8 cellular contexts compared by ENCODE assay signal in genomic region chr19:39479916-39480315, GRCh38. TPM values are rescaled to one million over a fixed set of nuclear protein-coding genes. Genes with fewer than 3 reads are reported as not detected.
DNase-seq lines count a peak whose midpoint lies in the region; ATAC-seq and TF ChIP-seq lines count a peak whose summit lies in the region.

No MANE protein-coding gene starts in this region.

- TF ChIP-seq POLR2A in HCT116 (IDR thresholded peaks at IDR 0.05; ENCODE audit: borderline replicate concordance, extremely low read depth, insufficient read depth, insufficient read length), result no peak
- TF ChIP-seq POLR2A in sigmoid colon (IDR thresholded peaks at IDR 0.05), result no peak

- RAD21 ChIA-PET in HCT116 (lab: Charles Lee; ENCODE audit: low non-redundant PET in 1 of 2, low total read pairs in 2 of 2, uncharacterized antibody in 2 of 2, unreplicated experiment in 2 of 2), result interaction anchor here in 1 of 2 experiments (0.6 kb wide), 1 partner anchor 40 kb away, joined by 4 read pairs; no protein-coding TSS in a partner anchor

- H3K9ac ChIP-seq in HCT116 (ENCODE audit: low read length), result peak overlapping the region; percentile 100

- H3K27me3 ChIP-seq in HCT116 (ENCODE audit: insufficient read depth, low read length), result no peaks in the 10 kb centered on the region
- no peaks in the 10 kb centered on the region for H3K27me3 ChIP-seq in sigmoid colon

- intact Hi-C loops in HCT116 (cut with micrococcal nuclease), result no loop called here
- intact Hi-C loops in sigmoid colon (cut with DNase I), result loop anchor here (2.0 to 5.0 kb wide), 3 partner anchors 35 to 88 kb away; partner anchors contain the start of genes EID2B, MED29, PAF1 and SUPT5H

- no peaks in the 10 kb centered on the region for H4K20me1 ChIP-seq in HCT116 (ENCODE audit: insufficient read depth)

- ATAC-seq in HCT116 (no peak), GM18867 (IDR thresholded peaks at IDR 0.05; ENCODE audit: unreplicated experiment) (no peak), GM19324 (IDR thresholded peaks at IDR 0.05; ENCODE audit: low FRiP score, unreplicated experiment) (no peak), HG03460 (IDR thresholded peaks at IDR 0.05; ENCODE audit: unreplicated experiment) (no peak)

- no peak overlapping the region for H2AFZ ChIP-seq in HCT116 (ENCODE audit: low read depth, low read length, poor library complexity, severe bottlenecking)

- DNase-seq in HCT116 (ENCODE audit: low read depth, low spot score), result no peak
- no peak for DNase-seq in RWPE1 (ENCODE audit: low spot score)
- no peak for DNase-seq in epithelial cell of proximal tubule (ENCODE audit: low read depth)
- DNase-seq in sigmoid colon, result no peak
- no peak for DNase-seq in kidney glomerular epithelial cell (lab: John Stamatoyannopoulos, UW)

- H3K79me2 ChIP-seq in HCT116 (ENCODE audit: insufficient read depth, low read length), result peaks cover 41% of the 10 kb centered on the region

- CTCF ChIA-PET in HCT116 (lab: Charles Lee) (no interaction called here), RWPE1 (lab: Yijun Ruan, JAX) (no interaction called here)

- BruUV-seq in HCT116 (replicated peaks; lab: Mats Ljungman, UMichigan), result no TSS peak

- 53 to 69% methylated on average over 10 of the region's 10 CpGs for WGBS in sigmoid colon, 2 donors

- TF ChIP-seq RAD21 in HCT116 (IDR thresholded peaks at IDR 0.05; ENCODE audit: low read depth), result no peak

- POLR2A ChIA-PET in HCT116 (lab: Charles Lee) (interaction anchor here (0.7 to 1.0 kb wide), 2 partner anchors 35 to 44 kb away, joined by 3 to 7 read pairs; partner anchors contain the start of genes RPS16 and SUPT5H), RWPE1 (lab: Yijun Ruan, JAX; ENCODE audit: low non-redundant PET) (no interaction called here)

- H3K36me3 ChIP-seq in HCT116 (ENCODE audit: control insufficient read depth in 1 of 2, insufficient read depth in 2 of 2, low read length in 2 of 2) (peaks cover 20 to 26% of the 10 kb centered on the region in 2 experiments; a peak in 3 of 4 replicates), sigmoid colon (peaks cover under 1 to 31% (median 17%) of the 10 kb centered on the region in 4 donors)

- no peaks in the 10 kb centered on the region for H3K9me2 ChIP-seq in HCT116 (ENCODE audit: insufficient read depth)

- H3K27ac ChIP-seq in HCT116 (ENCODE audit: low read depth, low read length) (peak overlapping the region; percentile 87; the same call in 1 of the 2 replicates), RWPE1 (peak overlapping the region; percentile 78), sigmoid colon (peak overlapping the region; percentile 81 to 86 (median 84))

- no peak for TF ChIP-seq EP300 in sigmoid colon (IDR thresholded peaks at IDR 0.05)

- peak overlapping the region; percentile 99 for H3K4me2 ChIP-seq in HCT116 (ENCODE audit: low read length)

- H3K4me3 ChIP-seq in HCT116 (replicated peaks in 1 of 2; ENCODE audit: low read depth in 1 of 2, low read length in 2 of 2) (peak overlapping the region; percentile 99 to 100), epithelial cell of proximal tubule (ENCODE audit: low read depth, low read length) (peak overlapping the region; percentile 75), sigmoid colon (peak overlapping the region; percentile 81 to 96 (median 93))

- TF ChIP-seq CTCF in HCT116 (IDR thresholded peaks at IDR 0.05 in 2 of 3, conservative IDR thresholded peaks at IDR 0.05 in 1 of 3; ENCODE audit: borderline replicate concordance in 1 of 3, insufficient read depth in 1 of 3, low read depth in 2 of 3, low read length in 2 of 3) (no peak), RWPE1 (conservative IDR thresholded peaks at IDR 0.05; ENCODE audit: low read depth) (no peak), epithelial cell of proximal tubule (conservative IDR thresholded peaks at IDR 0.05; ENCODE audit: low read depth, low read length) (no peak), sigmoid colon (IDR thresholded peaks at IDR 0.05) (no peak)

- H3K9me3 ChIP-seq in HCT116 (ENCODE audit: control insufficient read depth in 1 of 2, insufficient read depth in 1 of 2, low read depth in 1 of 2, low read length in 2 of 2) (no peaks in the 10 kb centered on the region), sigmoid colon (no peaks in the 10 kb centered on the region)

- H3K4me1 ChIP-seq in HCT116 (ENCODE audit: control insufficient read depth in 1 of 2, insufficient read depth in 2 of 2, low read length in 2 of 2) (peaks cover 6 to 16% of the 10 kb centered on the region in 2 experiments), sigmoid colon (peaks cover 0 to 21% (median 19%) of the 10 kb centered on the region in 4 donors)

TF ChIP-seq in HCT116, 20 proteins besides CTCF, POLR2A, EP300 and RAD21 (continues in another document):
- TF ChIP-seq POLR2AphosphoS5 (IDR thresholded peaks at IDR 0.05; ENCODE audit: low read depth, low read length), result no peak
- TF ChIP-seq YY1 (IDR thresholded peaks at IDR 0.05; ENCODE audit: extremely low read depth, insufficient replicate concordance, low read depth, low read length), result no peak
- TF ChIP-seq EGR1 (IDR thresholded peaks at IDR 0.05; ENCODE audit: low read depth), result no peak
- no peak for TF ChIP-seq ELF1 (IDR thresholded peaks at IDR 0.05; ENCODE audit: borderline replicate concordance, low read depth)
- no peak for TF ChIP-seq ATF3 (IDR thresholded peaks at IDR 0.05)
- TF ChIP-seq, protein P1, sequence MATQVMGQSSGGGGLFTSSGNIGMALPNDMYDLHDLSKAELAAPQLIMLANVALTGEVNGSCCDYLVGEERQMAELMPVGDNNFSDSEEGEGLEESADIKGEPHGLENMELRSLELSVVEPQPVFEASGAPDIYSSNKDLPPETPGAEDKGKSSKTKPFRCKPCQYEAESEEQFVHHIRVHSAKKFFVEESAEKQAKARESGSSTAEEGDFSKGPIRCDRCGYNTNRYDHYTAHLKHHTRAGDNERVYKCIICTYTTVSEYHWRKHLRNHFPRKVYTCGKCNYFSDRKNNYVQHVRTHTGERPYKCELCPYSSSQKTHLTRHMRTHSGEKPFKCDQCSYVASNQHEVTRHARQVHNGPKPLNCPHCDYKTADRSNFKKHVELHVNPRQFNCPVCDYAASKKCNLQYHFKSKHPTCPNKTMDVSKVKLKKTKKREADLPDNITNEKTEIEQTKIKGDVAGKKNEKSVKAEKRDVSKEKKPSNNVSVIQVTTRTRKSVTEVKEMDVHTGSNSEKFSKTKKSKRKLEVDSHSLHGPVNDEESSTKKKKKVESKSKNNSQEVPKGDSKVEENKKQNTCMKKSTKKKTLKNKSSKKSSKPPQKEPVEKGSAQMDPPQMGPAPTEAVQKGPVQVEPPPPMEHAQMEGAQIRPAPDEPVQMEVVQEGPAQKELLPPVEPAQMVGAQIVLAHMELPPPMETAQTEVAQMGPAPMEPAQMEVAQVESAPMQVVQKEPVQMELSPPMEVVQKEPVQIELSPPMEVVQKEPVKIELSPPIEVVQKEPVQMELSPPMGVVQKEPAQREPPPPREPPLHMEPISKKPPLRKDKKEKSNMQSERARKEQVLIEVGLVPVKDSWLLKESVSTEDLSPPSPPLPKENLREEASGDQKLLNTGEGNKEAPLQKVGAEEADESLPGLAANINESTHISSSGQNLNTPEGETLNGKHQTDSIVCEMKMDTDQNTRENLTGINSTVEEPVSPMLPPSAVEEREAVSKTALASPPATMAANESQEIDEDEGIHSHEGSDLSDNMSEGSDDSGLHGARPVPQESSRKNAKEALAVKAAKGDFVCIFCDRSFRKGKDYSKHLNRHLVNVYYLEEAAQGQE (IDR thresholded peaks at IDR 0.05; ENCODE audit: low read depth), result no peak
- TF ChIP-seq JUND (IDR thresholded peaks at IDR 0.05), result no peak
- no peak for TF ChIP-seq ZFX (IDR thresholded peaks at IDR 0.05)
- no peak for TF ChIP-seq ZBTB33 (IDR thresholded peaks at IDR 0.05; ENCODE audit: extremely low read depth, insufficient replicate concordance, low read length)
- TF ChIP-seq SIN3A (IDR thresholded peaks at IDR 0.05; ENCODE audit: low read depth), result no peak

RNA-seq across cellular contexts. Expression of gene TIMM50, which starts 0.7 kb away (rescaled TPM):
- total RNA-seq in HCT116 (2021; ENCODE audit: unreplicated experiment), result 111 TPM
- 97.4 and 117 TPM in 2 replicates for polyA plus RNA-seq in HCT116 (2012)
- total RNA-seq in epithelial cell of proximal tubule, result 98.1 and 146 TPM in 2 replicates
- total RNA-seq in sigmoid colon, result 10 to 100 TPM; 42.1 to 54.4 (median 46.8) TPM
- 10 to 100 TPM; 26.4 to 54.9 (median 37.9) TPM for polyA plus RNA-seq in sigmoid colon

RNA-seq across cellular contexts. Expression of gene DLL3, which starts 18.8 kb away (rescaled TPM):
- total RNA-seq in HCT116 (2021; ENCODE audit: unreplicated experiment) (0.17 TPM), epithelial cell of proximal tubule (2.9 and 4.1 TPM in 2 replicates), sigmoid colon (under 1 TPM in 1 of 4 donors, not detected in 3; 0.36 TPM)
- polyA plus RNA-seq in HCT116 (2012), result 0.03 and 0.07 TPM in 2 replicates
- polyA plus RNA-seq in sigmoid colon, result under 1 TPM in 1 of 3 donors, not detected in 2; 0.17 TPM

RNA-seq across cellular contexts. Expression of gene SUPT5H, which starts 34.5 kb away (rescaled TPM):
- total RNA-seq in HCT116 (2021; ENCODE audit: unreplicated experiment) (120 TPM), epithelial cell of proximal tubule (115 and 126 TPM in 2 replicates), sigmoid colon (100 to 1,000 TPM in 2 of 4 donors, 10 to 100 TPM in 2; 72.1 to 104 (median 89.1) TPM)
- polyA plus RNA-seq in HCT116 (2012), result 129 and 137 TPM in 2 replicates
- polyA plus RNA-seq in sigmoid colon, result 100 to 1,000 TPM in 1 of 3 donors, 10 to 100 TPM in 2; 52.3 to 112 (median 67.5) TPM

RNA-seq across cellular contexts. Expression of gene SELENOV, which starts 35.0 kb away (rescaled TPM):
- total RNA-seq in HCT116 (2021; ENCODE audit: unreplicated experiment) (not detected), epithelial cell of proximal tubule (0.17 TPM in 1 of 2 replicates, not detected in the other), sigmoid colon (not detected)
- not detected in 2 replicates for polyA plus RNA-seq in HCT116 (2012)
- not detected for polyA plus RNA-seq in sigmoid colon

RNA-seq across cellular contexts. Expression of gene RPS16, which starts 44.2 kb away (rescaled TPM):
- total RNA-seq in HCT116 (2021; ENCODE audit: unreplicated experiment) (3,365 TPM), epithelial cell of proximal tubule (2,362 and 2,974 TPM in 2 replicates), sigmoid colon (1,000 to 10,000 TPM; 1,648 to 4,043 (median 3,423) TPM)
- polyA plus RNA-seq in HCT116 (2012), result 6,021 and 7,325 TPM in 2 replicates
- polyA plus RNA-seq in sigmoid colon, result 1,000 to 10,000 TPM; 2,119 to 4,564 (median 2,918) TPM
